In the genomic region with DNA sequence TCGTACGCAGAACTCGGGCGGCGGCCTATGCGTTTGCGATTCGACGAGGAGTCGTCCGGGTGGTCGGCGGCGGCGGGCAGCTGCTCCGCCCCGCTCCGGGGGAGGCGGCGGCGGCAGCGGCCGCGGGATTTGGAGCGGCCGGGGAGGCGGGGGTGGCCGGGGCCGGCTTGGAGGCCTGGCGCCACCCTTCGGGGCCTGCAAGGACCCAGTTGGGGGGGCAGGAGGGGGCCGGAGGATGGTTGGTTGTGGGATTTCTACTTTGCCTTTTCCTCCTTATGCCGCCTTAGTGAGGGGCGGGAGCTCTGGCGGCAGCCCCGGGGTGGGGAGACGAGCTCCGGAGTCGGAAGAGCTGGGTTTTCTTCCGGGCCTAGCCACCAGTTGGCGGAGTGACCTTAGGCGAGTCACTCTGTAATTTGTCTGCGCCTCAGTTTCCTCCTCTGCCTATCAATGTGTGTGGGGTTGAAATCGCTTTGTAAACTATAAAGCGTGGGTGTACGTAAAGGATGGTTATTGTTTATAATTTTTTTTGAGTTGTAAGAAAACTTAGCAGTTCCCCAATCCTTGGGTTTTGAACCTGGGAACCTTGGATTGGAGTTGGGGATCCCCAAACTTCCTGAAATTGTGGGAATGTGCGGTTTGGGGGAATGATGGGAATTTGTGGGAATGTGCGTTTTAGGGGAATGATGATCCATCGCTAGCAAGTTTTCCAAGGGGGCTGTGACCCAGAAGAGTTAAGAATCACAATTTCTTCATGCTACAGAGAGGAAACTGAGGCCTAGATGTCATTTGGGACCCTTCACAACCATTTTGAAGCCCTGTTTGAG, we compare ENCODE assay signal across 8 cellular contexts. TPM values are rescaled to one million over a fixed set of nuclear protein-coding genes. Genes with fewer than 3 reads are reported as not detected.
DNase-seq lines count a peak whose midpoint lies in the region; ATAC-seq, FAIRE-seq and TF ChIP-seq lines count a peak whose summit lies in the region.

No MANE protein-coding gene starts in this region.

- TF ChIP-seq CTCF in A549 (IDR thresholded peaks at IDR 0.05) = 0 out of 3 replicates have a peak, but pooled peaks have one; percentile 5
- no peak for TF ChIP-seq CTCF in Panc1 (IDR thresholded peaks at IDR 0.05)
- TF ChIP-seq CTCF in D721Med (IDR thresholded peaks at IDR 0.05; ENCODE audit: insufficient read depth, missing control alignments) = no peak

- intact Hi-C loops in Panc1 (cut with micrococcal nuclease; ENCODE audit: unreplicated experiment) = loop anchor here (2.0 kb wide), 1 partner anchor 115 kb away; no protein-coding TSS in a partner anchor

- H3K36me3 ChIP-seq in Panc1 (ENCODE audit: control insufficient read depth, insufficient read depth, low read length) = peaks cover 23% of the 10 kb centered on the region
- peaks cover 10% of the 10 kb centered on the region; the same call in 1 of the 2 replicates for H3K36me3 ChIP-seq in iPS DF 6.9 (ENCODE audit: control insufficient read depth, insufficient read depth, low read length)

- H3K9me3 ChIP-seq in A549 (peaks cover 54% of the 10 kb centered on the region), Panc1 (ENCODE audit: control insufficient read depth, insufficient read depth, low read depth, low read length) (peaks cover 39% of the 10 kb centered on the region), iPS DF 6.9 (ENCODE audit: control insufficient read depth, insufficient read depth, low read length) (no peaks in the 10 kb centered on the region)

- peak overlapping the region; percentile 75 for H3K4me2 ChIP-seq in A549

- in situ Hi-C loops in Panc1 (cut with HindIII; ENCODE audit: low pct_unique_long_range_greater_than_20kb, low sequenced_read_pairs) = no loop called here

- peak overlapping the region; percentile 98 to 99 for H3K27ac ChIP-seq in A549
- H3K27ac ChIP-seq in Panc1 (ENCODE audit: low read length) = peak overlapping the region; percentile 91
- H3K27ac ChIP-seq in iPS DF 6.9 (ENCODE audit: low read length) = no peak overlapping the region

- 5% methylated on average over 11 of the region's 49 CpGs for WGBS in A549 (ENCODE audit: missing lambda C conversion rate)
- 100% methylated on average over 3 of the region's 49 CpGs for WGBS in iPS DF 6.9 (ENCODE audit: insufficient coverage, insufficient read length)

- H3K27me3 ChIP-seq in Panc1 (ENCODE audit: control insufficient read depth, insufficient read depth, low read length) = no peaks in the 10 kb centered on the region
- H3K27me3 ChIP-seq in iPS DF 6.9 (ENCODE audit: control insufficient read depth, insufficient read depth, low read length) = no peaks in the 10 kb centered on the region

- DNase-seq in A549 (ENCODE audit: low read depth in 1 of 2, low spot score in 1 of 2) (peak; percentile 6 to 44), Panc1 (ENCODE audit: low read depth, low spot score) (no peak), amniotic stem cell (lab: John Stamatoyannopoulos, UW) (peak; percentile 53), iPS DF 6.9 (ENCODE audit: low read depth, low spot score) (no peak), smooth muscle cell of the brain vasculature (ENCODE audit: low read depth, low spot score) (peak; percentile 9), D721Med (ENCODE audit: insufficient read length, low spot score) (no peak)

- CTCF ChIA-PET in A549 (lab: Yijun Ruan, JAX) (interaction anchor here (0.7 to 3.2 kb wide), 11 partner anchors 9 to 258 kb away, joined by 3 to 20 read pairs (median 4); no protein-coding TSS in a partner anchor), Panc1 (lab: Charles Lee) (interaction anchor here (0.6 kb wide), 2 partner anchors 48 to 176 kb away, joined by 4 to 6 read pairs; no protein-coding TSS in a partner anchor)

- POLR2A ChIA-PET in A549 (lab: Yijun Ruan, JAX) = interaction anchor here (1.1 to 3.2 kb wide), 9 partner anchors 9 to 244 kb away, joined by 3 to 58 read pairs (median 5); a partner anchor contains a TSS
- POLR2A ChIA-PET in Panc1 (lab: Charles Lee) = interaction anchor here (0.6 to 1.1 kb wide), 4 partner anchors 48 to 158 kb away, joined by 3 to 5 read pairs (median 3); no protein-coding TSS in a partner anchor

- TF ChIP-seq POLR2A in A549 (IDR thresholded peaks at IDR 0.05; ENCODE audit: low read length) = no peak

- H3K4me1 ChIP-seq in A549 = 0 out of 3 replicates have a peak, but pooled peaks cover 5% of the 10 kb centered on the region
- H3K4me1 ChIP-seq in Panc1 (ENCODE audit: control insufficient read depth, insufficient read depth, low read length) = peaks cover 14% of the 10 kb centered on the region; the same call in 1 of the 2 replicates
- H3K4me1 ChIP-seq in iPS DF 6.9 (ENCODE audit: control insufficient read depth, insufficient read depth, low read length) = peaks cover 1% of the 10 kb centered on the region; the same call in 1 of the 2 replicates

- ATAC-seq in A549 (peak; percentile 51 to 62), GM18511 (IDR thresholded peaks at IDR 0.05; ENCODE audit: unreplicated experiment) (peak; percentile 40), HG03025 (IDR thresholded peaks at IDR 0.05; ENCODE audit: low FRiP score, unreplicated experiment) (peak; percentile 29), Panc1 (peak; percentile 52)

- TF ChIP-seq EP300 in A549 (IDR thresholded peaks at IDR 0.05) = no peak

- FAIRE-seq in A549 (lab: Jason Lieb, UNC) = no peak
- FAIRE-seq in D721Med (lab: Jason Lieb, UNC) = no peak

- TF ChIP-seq RAD21 in A549 (conservative IDR thresholded peaks at IDR 0.05 in 1 of 2, IDR thresholded peaks at IDR 0.05 in 1 of 2) = no peak

- no TSS peak for BruUV-seq in Panc1 (replicated peaks; lab: Mats Ljungman, UMichigan)

- H3K4me3 ChIP-seq in A549 (peak overlapping the region; percentile 90), Panc1 (ENCODE audit: low read depth in 2 of 2, low read length in 2 of 2) (peak overlapping the region; percentile 68 to 92), iPS DF 6.9 (ENCODE audit: low read length) (peak overlapping the region; percentile 65)

TF ChIP-seq in A549, 52 proteins besides CTCF, POLR2A, EP300 and RAD21:
- TF ChIP-seq, protein P1, sequence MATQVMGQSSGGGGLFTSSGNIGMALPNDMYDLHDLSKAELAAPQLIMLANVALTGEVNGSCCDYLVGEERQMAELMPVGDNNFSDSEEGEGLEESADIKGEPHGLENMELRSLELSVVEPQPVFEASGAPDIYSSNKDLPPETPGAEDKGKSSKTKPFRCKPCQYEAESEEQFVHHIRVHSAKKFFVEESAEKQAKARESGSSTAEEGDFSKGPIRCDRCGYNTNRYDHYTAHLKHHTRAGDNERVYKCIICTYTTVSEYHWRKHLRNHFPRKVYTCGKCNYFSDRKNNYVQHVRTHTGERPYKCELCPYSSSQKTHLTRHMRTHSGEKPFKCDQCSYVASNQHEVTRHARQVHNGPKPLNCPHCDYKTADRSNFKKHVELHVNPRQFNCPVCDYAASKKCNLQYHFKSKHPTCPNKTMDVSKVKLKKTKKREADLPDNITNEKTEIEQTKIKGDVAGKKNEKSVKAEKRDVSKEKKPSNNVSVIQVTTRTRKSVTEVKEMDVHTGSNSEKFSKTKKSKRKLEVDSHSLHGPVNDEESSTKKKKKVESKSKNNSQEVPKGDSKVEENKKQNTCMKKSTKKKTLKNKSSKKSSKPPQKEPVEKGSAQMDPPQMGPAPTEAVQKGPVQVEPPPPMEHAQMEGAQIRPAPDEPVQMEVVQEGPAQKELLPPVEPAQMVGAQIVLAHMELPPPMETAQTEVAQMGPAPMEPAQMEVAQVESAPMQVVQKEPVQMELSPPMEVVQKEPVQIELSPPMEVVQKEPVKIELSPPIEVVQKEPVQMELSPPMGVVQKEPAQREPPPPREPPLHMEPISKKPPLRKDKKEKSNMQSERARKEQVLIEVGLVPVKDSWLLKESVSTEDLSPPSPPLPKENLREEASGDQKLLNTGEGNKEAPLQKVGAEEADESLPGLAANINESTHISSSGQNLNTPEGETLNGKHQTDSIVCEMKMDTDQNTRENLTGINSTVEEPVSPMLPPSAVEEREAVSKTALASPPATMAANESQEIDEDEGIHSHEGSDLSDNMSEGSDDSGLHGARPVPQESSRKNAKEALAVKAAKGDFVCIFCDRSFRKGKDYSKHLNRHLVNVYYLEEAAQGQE (IDR thresholded peaks at IDR 0.05) = peak; percentile 66
- TF ChIP-seq CHD4 (IDR thresholded peaks at IDR 0.05; ENCODE audit: borderline replicate concordance) = no peak
- TF ChIP-seq PHF8 (IDR thresholded peaks at IDR 0.05; ENCODE audit: borderline replicate concordance, low read depth) = peak; percentile 50; the same call in 1 of the 2 replicates

RNA-seq across cellular contexts. Expression of a gene that starts 0.7 kb away (rescaled TPM):
- 104 and 120 TPM in 2 replicates for polyA plus RNA-seq in A549 (2011; rRNA removed)
- 21.6 and 23.3 TPM in 2 replicates for polyA plus RNA-seq in A549 (2012; cell fraction: cytosol; rRNA removed)
- 33.7 and 46.6 TPM in 2 replicates for polyA plus RNA-seq in A549 (2012; cell fraction: nucleus; rRNA removed)
- polyA plus RNA-seq in A549 (2017; fragmentation: RNase III; extraction: RNeasy Plus Mini Kit Qiagen cat#74134 plus additional on column Dnase treatment) = 29.9 to 33.5 TPM (median 32.1 TPM) in 3 replicates
- polyA minus RNA-seq in A549 (2011; rRNA and poly(A)+ RNA removed) = 32.3 and 34.6 TPM in 2 replicates
- total RNA-seq in Panc1 (2021; ENCODE audit: unreplicated experiment) = 69.8 TPM
- 33.1 TPM for polyA plus RNA-seq in Panc1 (2012; ENCODE audit: insufficient read length)

RNA-seq across cellular contexts. Expression of a gene that starts 1.2 kb away (rescaled TPM):
- 16.0 and 28.1 TPM in 2 replicates for polyA plus RNA-seq in A549 (2011; rRNA removed)
- 7.2 and 7.9 TPM in 2 replicates for polyA plus RNA-seq in A549 (2012; cell fraction: cytosol; rRNA removed)
- polyA plus RNA-seq in A549 (2012; cell fraction: nucleus; rRNA removed) = 15.2 and 19.3 TPM in 2 replicates
- polyA plus RNA-seq in A549 (2017; fragmentation: RNase III; extraction: RNeasy Plus Mini Kit Qiagen cat#74134 plus additional on column Dnase treatment) = 14.8 to 18.0 TPM (median 16.6 TPM) in 3 replicates
- 34.1 and 35.4 TPM in 2 replicates for polyA minus RNA-seq in A549 (2011; rRNA and poly(A)+ RNA removed)
- 31.5 TPM for total RNA-seq in Panc1 (2021; ENCODE audit: unreplicated experiment)
- polyA plus RNA-seq in Panc1 (2012; ENCODE audit: insufficient read length) = 38.2 TPM

Comparison
In these comparisons a context has a peak if more than half of its experiments do, and no peak if none do; other contexts are left out.
1. DNase-seq: peak in A549 (2 of 2), amniotic stem cell (single experiment) and smooth muscle cell of the brain vasculature (single experiment); none in Panc1 (single experiment), iPS DF 6.9 (single experiment) and D721Med (single experiment).
2. Peak in every context shown above with its lines, with median percentiles within 50 percentile points of each other: ATAC-seq and H3K4me3 ChIP-seq.